ENCODE assay signal across 31 cellular contexts in the genomic region with DNA sequence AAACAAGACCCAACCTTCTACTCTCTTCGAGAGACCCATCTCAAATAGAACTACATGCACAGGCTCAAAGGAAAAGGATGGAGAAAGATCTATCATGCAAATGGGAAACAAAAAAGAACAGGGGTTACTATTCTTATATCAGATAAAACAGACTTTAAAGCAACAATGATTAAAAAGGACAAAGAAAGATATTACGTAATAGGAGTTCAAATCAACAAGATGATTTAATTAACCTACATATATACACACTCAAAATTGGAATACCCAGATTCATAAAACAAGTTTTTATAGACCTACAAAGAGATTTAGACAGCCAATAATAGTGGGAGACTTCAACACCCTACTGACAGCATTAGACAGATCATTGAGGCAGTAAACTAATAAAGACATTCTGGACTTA.
A peak's percentile ranks its signal among the peaks of the same experiment; 100 is the strongest.
DNase-seq lines count a peak whose midpoint lies in the region; ATAC-seq, FAIRE-seq and TF ChIP-seq lines count a peak whose summit lies in the region.
"Had no signal": no experiment of that assay in that cellular context is flagged by ENCODE, and none has a peak within 500 bp of the region (broad histone marks: within the 10 kb centered on the region; RNA-seq: fewer than 3 reads in every experiment).

No MANE protein-coding gene starts in this region.

- BruUV-seq in IMR-90 (replicated peaks; lab: Mats Ljungman, UMichigan) (no TSS peak), K562 (replicated peaks; lab: Mats Ljungman, UMichigan) (no TSS peak)

- no peaks in the 10 kb centered on the region for H3K36me3 ChIP-seq in IMR-90 (ENCODE audit: control insufficient read depth, insufficient read depth, low read length)
- H3K36me3 ChIP-seq in K562 (ENCODE audit: control insufficient read depth, insufficient read depth, low read length): no peaks in the 10 kb centered on the region
- H3K36me3 ChIP-seq: BE2C; BLaER1; BLaER1 treated with 17β-estradiol and CSF1 and Interleukin-3, amounts not matched to agents 10 nM and 100 nM had no signal

- TF ChIP-seq POLR2A in IMR-90 (IDR thresholded peaks at IDR 0.05; ENCODE audit: low read depth, low read length): no peak
- TF ChIP-seq POLR2A in K562 (conservative IDR thresholded peaks at IDR 0.05): no peak

- no peak overlapping the region for H3K9ac ChIP-seq in IMR-90 (ENCODE audit: low read depth, low read length)
- no peak overlapping the region for H3K9ac ChIP-seq in K562 (ENCODE audit: insufficient read depth in 1 of 2, low read depth in 2 of 2, low read length in 2 of 2)
- H3K9ac ChIP-seq: BLaER1; BLaER1 treated with 17β-estradiol and CSF1 and Interleukin-3, amounts not matched to agents 10 nM and 100 nM had no signal

- TF ChIP-seq CTCF in IMR-90 (conservative IDR thresholded peaks at IDR 0.05; ENCODE audit: low read depth, low read length) (no peak), K562 (IDR thresholded peaks at IDR 0.05 in 2 of 3, conservative IDR thresholded peaks at IDR 0.05 in 1 of 3; ENCODE audit: insufficient read depth in 2 of 3, low read depth in 1 of 3, low read length in 3 of 3) (no peak)

- H3K23ac ChIP-seq in IMR-90 (ENCODE audit: low read depth, low read length): no peak overlapping the region

- intact Hi-C loops in IMR-90 (cut with micrococcal nuclease): no loop called here
- intact Hi-C loops in K562 (cut with micrococcal nuclease): no loop called here

- H3K4me3 ChIP-seq in IMR-90 (ENCODE audit: insufficient read depth, low read depth, low read length) (no peak overlapping the region), K562 (no peak overlapping the region)
- H3K4me3 ChIP-seq: A549; BLaER1; BLaER1 treated with 17β-estradiol and CSF1 and Interleukin-3, amounts not matched to agents 10 nM and 100 nM had no signal

- H3K4me1 ChIP-seq in IMR-90 (ENCODE audit: control insufficient read depth, insufficient read depth, low read length) (no peaks in the 10 kb centered on the region), K562 (replicated peaks in 1 of 2; ENCODE audit: control insufficient read depth in 2 of 2, insufficient read depth in 2 of 2, low read length in 2 of 2) (no peaks in the 10 kb centered on the region)
- H3K4me1 ChIP-seq: A549; BE2C; BLaER1; BLaER1 treated with 17β-estradiol and CSF1 and Interleukin-3, amounts not matched to agents 10 nM and 100 nM; Caco-2 had no signal

- H4K20me1 ChIP-seq in IMR-90 (ENCODE audit: insufficient read depth, low read length): no peaks in the 10 kb centered on the region
- H4K20me1 ChIP-seq in K562 (replicated peaks; ENCODE audit: control insufficient read depth, insufficient read depth, low read length): no peaks in the 10 kb centered on the region
- H4K20me1 ChIP-seq: BLaER1; BLaER1 treated with 17β-estradiol and CSF1 and Interleukin-3, amounts not matched to agents 10 nM and 100 nM had no signal

- H2BK120ac ChIP-seq in IMR-90 (ENCODE audit: low read depth, low read length): no peak overlapping the region

- no peaks in the 10 kb centered on the region for H3K79me1 ChIP-seq in IMR-90 (ENCODE audit: low read depth in 1 of 2, low read length in 2 of 2)

- ATAC-seq in IMR-90 (ENCODE audit: low read depth) (no peak), K562 (no peak), GM21576 (IDR thresholded peaks at IDR 0.05; ENCODE audit: unreplicated experiment) (no peak)
- ATAC-seq: A549; CD8-positive, alpha-beta T cell had no signal

- H2BK5ac ChIP-seq in IMR-90 (ENCODE audit: low read depth, low read length, poor library complexity, severe bottlenecking): no peak overlapping the region

- no peak overlapping the region for H4K91ac ChIP-seq in IMR-90 (ENCODE audit: insufficient read depth, low read depth, low read length)

- TF ChIP-seq RAD21 in IMR-90 (IDR thresholded peaks at IDR 0.05; ENCODE audit: low read length): no peak
- no peak for TF ChIP-seq RAD21 in K562 (CRISPR knock-in tag; conservative IDR thresholded peaks at IDR 0.05 in 1 of 2, IDR thresholded peaks at IDR 0.05 in 1 of 2)

- H3K14ac ChIP-seq in IMR-90 (replicated peaks; ENCODE audit: low read depth, low read length): no peak overlapping the region

- H2BK20ac ChIP-seq in IMR-90 (ENCODE audit: low read depth, low read length): no peak overlapping the region

- H3K9me1 ChIP-seq in IMR-90 (ENCODE audit: insufficient read depth, low read length) (no peaks in the 10 kb centered on the region), K562 (ENCODE audit: control insufficient read depth, insufficient read depth, low read length) (no peaks in the 10 kb centered on the region)

- H3K4ac ChIP-seq in IMR-90 (ENCODE audit: low read depth, low read length): no peak overlapping the region

- no peak overlapping the region for H2AK5ac ChIP-seq in IMR-90 (ENCODE audit: low read depth, low read length)

- H3K9me3 ChIP-seq in IMR-90 (ENCODE audit: control insufficient read depth, insufficient read depth, low read length) (peaks cover 5% of the 10 kb centered on the region; the same call in 1 of the 2 replicates), K562 (replicated peaks; ENCODE audit: control insufficient read depth, insufficient read depth, low read depth, low read length) (no peaks in the 10 kb centered on the region; the same call in 1 of the 2 replicates)
- H3K9me3 ChIP-seq: A549, BE2C had no signal

- H4K5ac ChIP-seq in IMR-90 (ENCODE audit: low read depth, low read length): no peak overlapping the region

- H3K27ac ChIP-seq in IMR-90 (ENCODE audit: insufficient read depth, low read length) (no peak overlapping the region), K562 (ENCODE audit: extremely low read depth, low read depth, low read length) (no peak overlapping the region)
- H3K27ac ChIP-seq: 22Rv1; A549; BLaER1; BLaER1 treated with 17β-estradiol and CSF1 and Interleukin-3, amounts not matched to agents 10 nM and 100 nM; C4-2B had no signal

- no peak for FAIRE-seq in K562 (lab: Jason Lieb, UNC)
- FAIRE-seq: A204.1, A549, D721Med had no signal

- no peak overlapping the region for H2AK9ac ChIP-seq in IMR-90 (replicated peaks; ENCODE audit: low read depth, low read length, poor library complexity)

- POLR2A ChIA-PET in IMR-90 (lab: Charles Lee; ENCODE audit: unreplicated experiment): no interaction called here
- POLR2A ChIA-PET in K562 (lab: Yijun Ruan, JAX): no interaction called here

- no peak for TF ChIP-seq EP300 in K562 (IDR thresholded peaks at IDR 0.05; ENCODE audit: low read length)

- no peak overlapping the region for H3K56ac ChIP-seq in IMR-90 (ENCODE audit: extremely low read depth, insufficient read depth, low read length)

- CTCF ChIA-PET in IMR-90 (lab: Yijun Ruan, JAX): no interaction called here
- CTCF ChIA-PET in K562 (lab: Yijun Ruan, JAX; ENCODE audit: low intra/inter-chr PET ratio): no interaction called here

- no peak overlapping the region for H3K18ac ChIP-seq in IMR-90 (ENCODE audit: low read depth, low read length)

- dilution Hi-C loops in IMR-90 (cut with HindIII; ENCODE audit: low sequenced_read_pairs, unreplicated experiment): no loop called here

- no peak overlapping the region for H2BK15ac ChIP-seq in IMR-90 (ENCODE audit: low read depth, low read length)

- H2AFZ ChIP-seq in IMR-90 (replicated peaks; ENCODE audit: low read length, poor library complexity) (no peak overlapping the region), K562 (ENCODE audit: low read depth, low read length) (no peak overlapping the region)

- H4K8ac ChIP-seq in IMR-90 (ENCODE audit: low read depth in 2 of 2, low read length in 2 of 2): no peak overlapping the region

- DNase-seq in IMR-90 (no peak), K562 (ENCODE audit: extremely low read depth in 1 of 4, low spot score in 3 of 4) (no peak), NCI-H524 (lab: John Stamatoyannopoulos, UW) (no peak)
- DNase-seq: 8988T; ACHN; AML-193; BE2C; C1 segment of cervical spinal cord; Caco-2; Calu3; CD4-positive, alpha-beta memory T cell; CD4-positive, alpha-beta T cell; CD4-positive, CD25-positive, alpha-beta regulatory T cell; CD8-positive, alpha-beta memory T cell; CD8-positive, alpha-beta T cell; COR-L47; DMS 273 treated with DMSO at 0.1 percent for 48 hours; DMS153; DMS53; DMS79; DMS79 treated with DMSO at 0.1 percent for 48 hours; DND-41; EL had no signal

- H3K27me3 ChIP-seq in IMR-90 (ENCODE audit: control insufficient read depth, insufficient read depth, low read length) (no peaks in the 10 kb centered on the region), K562 (ENCODE audit: control insufficient read depth in 2 of 2, insufficient read depth in 2 of 2, low read length in 2 of 2) (no peaks in the 10 kb centered on the region)
- H3K27me3 ChIP-seq: BE2C; BLaER1; BLaER1 treated with 17β-estradiol and CSF1 and Interleukin-3, amounts not matched to agents 10 nM and 100 nM had no signal

- H3K4me2 ChIP-seq in IMR-90 (ENCODE audit: low read depth, low read length) (no peak overlapping the region), K562 (ENCODE audit: insufficient read depth, low read length) (no peak overlapping the region)
- H3K4me2 ChIP-seq: A549; BLaER1; BLaER1 treated with 17β-estradiol and CSF1 and Interleukin-3, amounts not matched to agents 10 nM and 100 nM had no signal

- in situ Hi-C loops in IMR-90 (cut with MboI; ENCODE audit: low sequenced_read_pairs) (no loop called here), K562 (cut with MboI) (no loop called here)

- WGBS in IMR-90 (ENCODE audit: extremely low coverage in 2 of 2, insufficient read length in 1 of 2), 2 experiments: no CpG with 5 or more reads among the region's 2 CpGs
- 2% methylated on average over 2 of the region's 2 CpGs for WGBS in K562 (ENCODE audit: insufficient coverage, low coverage, missing lambda C conversion rate)

- H3K79me2 ChIP-seq in K562 (ENCODE audit: control insufficient read depth, insufficient read depth, low read length): no peaks in the 10 kb centered on the region

TF ChIP-seq in IMR-90, 13 proteins besides CTCF, POLR2A, EP300 and RAD21:
- TF ChIP-seq CEBPB (IDR thresholded peaks at IDR 0.05; ENCODE audit: low read depth, low read length): peak; percentile 63
- no peak for TF ChIP-seq RCOR1 (IDR thresholded peaks at IDR 0.05; ENCODE audit: insufficient replicate concordance, low read length)

TF ChIP-seq in K562, 482 proteins besides CTCF, POLR2A, EP300 and RAD21:
- TF ChIP-seq CEBPB (tag; IDR thresholded peaks at IDR 0.05): 0 out of 2 replicates have a peak, but pooled peaks have one; percentile 37
- TF ChIP-seq ZNF311 (CRISPR knock-in tag; IDR thresholded peaks at IDR 0.05): no peak
- TF ChIP-seq CEBPG (CRISPR knock-in tag; IDR thresholded peaks at IDR 0.05): no peak
- peak in 1 of 2 experiments; percentile 73; a peak in 1 of 4 replicates for TF ChIP-seq CEBPG (tag; conservative IDR thresholded peaks at IDR 0.05 in 1 of 2, IDR thresholded peaks at IDR 0.05 in 1 of 2)
